Comparison of ENCODE assay signal across 8 cellular contexts in genomic region chr19:40465781-40466218, GRCh38. TPM values are rescaled to one million over a fixed set of nuclear protein-coding genes. Genes with fewer than 3 reads are reported as not detected.
DNase-seq lines count a peak whose midpoint lies in the region; ATAC-seq and TF ChIP-seq lines count a peak whose summit lies in the region.

No MANE protein-coding gene starts in this region.

- TF ChIP-seq CTCF in PC-9 (conservative IDR thresholded peaks at IDR 0.05): no peak

- no peaks in the 10 kb centered on the region for H4K20me1 ChIP-seq in PC-9 (ENCODE audit: insufficient read depth)

- H3F3A ChIP-seq in PC-9 (ENCODE audit: insufficient read depth, low read depth): peaks cover 31% of the 10 kb centered on the region

- H3K9me3 ChIP-seq in PC-9 (ENCODE audit: insufficient read depth, low read depth): no peaks in the 10 kb centered on the region
- no peaks in the 10 kb centered on the region for H3K9me3 ChIP-seq in mucosa of stomach (ENCODE audit: control insufficient read depth, low read length)

- peak overlapping the region; percentile 82 for H3K4me3 ChIP-seq in PC-9
- H3K4me3 ChIP-seq in mucosa of stomach (ENCODE audit: low read length): peak overlapping the region; percentile 85

- peaks cover 25% of the 10 kb centered on the region for H3K4me1 Mint-ChIP-seq in activated T-cell treated with anti-CD3 and anti-CD28 coated beads, Interleukin-2, amount 50 U/mL, for 4 hours (ENCODE audit: low read depth)

- ATAC-seq in GM21786 (IDR thresholded peaks at IDR 0.05; ENCODE audit: unreplicated experiment): peak; percentile 81
- peak; percentile 82 to 83 for ATAC-seq in activated T-cell treated with anti-CD3 and anti-CD28 coated beads, Interleukin-2, amount 50 U/mL, for 4 hours

- H3K9me3 Mint-ChIP-seq in activated T-cell treated with anti-CD3 and anti-CD28 coated beads, Interleukin-2, amount 50 U/mL, for 4 hours: no peaks in the 10 kb centered on the region

- peak overlapping the region; percentile 88 for H3K9ac ChIP-seq in mucosa of stomach (ENCODE audit: low read length)

- H3K27me3 ChIP-seq in PC-9 (ENCODE audit: insufficient read depth, low read depth) (no peaks in the 10 kb centered on the region), mucosa of stomach (ENCODE audit: control insufficient read depth, insufficient read depth, low read length) (peaks cover 6% of the 10 kb centered on the region)

- peaks cover 32% of the 10 kb centered on the region for H3K79me2 ChIP-seq in PC-9 (ENCODE audit: low read depth)

- no peaks in the 10 kb centered on the region for H3K9me2 ChIP-seq in PC-9 (ENCODE audit: insufficient read depth)

- TF ChIP-seq POLR2A in erythroblast (IDR thresholded peaks at IDR 0.05; ENCODE audit: low read length): peak; percentile 60

- CTCF ChIA-PET in PC-9 (lab: Charles Lee): interaction anchor here (0.6 to 1.7 kb wide), 8 partner anchors 21 to 914 kb away, joined by 3 to 9 read pairs (median 4); no protein-coding TSS in a partner anchor

- peaks cover 4% of the 10 kb centered on the region for H3K36me3 Mint-ChIP-seq in activated T-cell treated with anti-CD3 and anti-CD28 coated beads, Interleukin-2, amount 50 U/mL, for 4 hours (ENCODE audit: insufficient read depth)

- H3K27ac ChIP-seq in PC-9: peak overlapping the region; percentile 98; the same call in 1 of the 2 replicates

- H3K4me1 ChIP-seq in PC-9 (replicated peaks; ENCODE audit: insufficient read depth): peaks cover 22% of the 10 kb centered on the region
- peaks cover 27% of the 10 kb centered on the region for H3K4me1 ChIP-seq in mucosa of stomach (ENCODE audit: control insufficient read depth, insufficient read depth, low read length)

- H3K36me3 ChIP-seq in PC-9 (ENCODE audit: low read depth) (no peaks in the 10 kb centered on the region), mucosa of stomach (ENCODE audit: control insufficient read depth, insufficient read depth, low read length) (no peaks in the 10 kb centered on the region)

- H3K4me3 Mint-ChIP-seq in activated T-cell treated with anti-CD3 and anti-CD28 coated beads, Interleukin-2, amount 50 U/mL, for 4 hours: peak overlapping the region; percentile 88

- peak overlapping the region; percentile 83 for H3K4me2 ChIP-seq in PC-9

- intact Hi-C loops in PC-9 (cut with micrococcal nuclease; ENCODE audit: unreplicated experiment): loop anchor here (1.0 to 2.0 kb wide), 4 partner anchors 45 to 139 kb away; partner anchors contain the start of genes C19orf47 and PLD3

- peak overlapping the region; percentile 83 for H2AFZ ChIP-seq in PC-9

- POLR2A ChIA-PET in PC-9 (lab: Charles Lee; ENCODE audit: unreplicated experiment): interaction anchor here (0.5 to 1.7 kb wide), 15 partner anchors 19 to 319 kb away, joined by 3 to 17 read pairs (median 4); partner anchors contain the start of genes PLD3, RAB4B and SERTAD1

- no TSS peak for BruUV-seq in PC-9 (replicated peaks; lab: Mats Ljungman, UMichigan)

- DNase-seq in DMS153 (lab: John Stamatoyannopoulos, UW) (peak; percentile 95), KG1 (lab: John Stamatoyannopoulos, UW) (peak; percentile 94), PC-9 (peak; percentile 94 to 99), erythroblast (lab: John Stamatoyannopoulos, UW) (peak; percentile 100)
- peak; percentile 100 for DNase-seq in activated T-cell treated with anti-CD3 and anti-CD28 coated beads, Interleukin-2, amount 50 U/mL, for 4 hours
- peak; percentile 98 to 99 for DNase-seq in stimulated activated CD8-positive, alpha-beta memory T cell treated with anti-CD3 and anti-CD28 coated beads, Interleukin-4, amount 100 ng/mL, for 4 hours (ENCODE audit: low read depth in 2 of 2, low spot score in 1 of 2)

- peaks cover 14% of the 10 kb centered on the region for H3K27me3 Mint-ChIP-seq in activated T-cell treated with anti-CD3 and anti-CD28 coated beads, Interleukin-2, amount 50 U/mL, for 4 hours (ENCODE audit: low read depth)

RNA-seq across cellular contexts. Expression of gene BLVRB, which starts 0.3 kb away (rescaled TPM):
- total RNA-seq in PC-9 (2021): 204 and 239 TPM in 2 replicates
- 10 to 100 TPM; 17.0 to 19.2 (median 18.1) TPM for total RNA-seq in activated T-cell treated with anti-CD3 and anti-CD28 coated beads, Interleukin-2, amount 50 U/mL, for 4 hours

RNA-seq across cellular contexts. Expression of gene SPTBN4, which starts 1.0 kb away (rescaled TPM):
- 0.48 and 0.85 TPM in 2 replicates for total RNA-seq in PC-9 (2021)
- total RNA-seq in activated T-cell treated with anti-CD3 and anti-CD28 coated beads, Interleukin-2, amount 50 U/mL, for 4 hours: 1 to 10 TPM; 1.2 to 2.1 (median 1.8) TPM

RNA-seq across cellular contexts. Expression of gene SERTAD3, which starts 21.7 kb away (rescaled TPM):
- total RNA-seq in PC-9 (2021): 35.9 and 41.4 TPM in 2 replicates
- 1 to 10 TPM; 6.4 to 9.5 (median 6.8) TPM for total RNA-seq in activated T-cell treated with anti-CD3 and anti-CD28 coated beads, Interleukin-2, amount 50 U/mL, for 4 hours

RNA-seq across cellular contexts. Expression of gene SERTAD1, which starts 40.0 kb away (rescaled TPM):
- total RNA-seq in PC-9 (2021): 7.8 and 8.5 TPM in 2 replicates
- total RNA-seq in activated T-cell treated with anti-CD3 and anti-CD28 coated beads, Interleukin-2, amount 50 U/mL, for 4 hours: 10 to 100 TPM; 24.2 to 33.9 (median 33.7) TPM

RNA-seq across cellular contexts. Expression of gene PRX, which starts 52.6 kb away (rescaled TPM):
- 6.6 and 9.2 TPM in 2 replicates for total RNA-seq in PC-9 (2021)
- under 1 TPM; 0.71 to 0.82 (median 0.79) TPM for total RNA-seq in activated T-cell treated with anti-CD3 and anti-CD28 coated beads, Interleukin-2, amount 50 U/mL, for 4 hours

Comparison
In these comparisons a context has a peak if more than half of its experiments do, and no peak if none do; other contexts are left out.
1. Peak in every context shown above with its lines: DNase-seq, ATAC-seq, H3K4me3 ChIP-seq and H3K27ac ChIP-seq.
2. RNA of gene BLVRB, which starts 0.3 kb away (total RNA-seq): 204 to 239 TPM in PC-9; 17.0 to 19.2 TPM in activated T-cell treated with anti-CD3 and anti-CD28 coated beads, Interleukin-2, amount 50 U/mL, for 4 hours; every median in the first group is over 10 times any median in the second.